20 cellular contexts compared by ENCODE assay signal in genomic region chr4:153987291-153987690, GRCh38.
A peak's percentile ranks its signal among the peaks of the same experiment; 100 is the strongest.
DNase-seq lines count a peak whose midpoint lies in the region; ATAC-seq and TF ChIP-seq lines count a peak whose summit lies in the region.
"Had no signal": no experiment of that assay in that cellular context is flagged by ENCODE, and none has a peak within 500 bp of the region (broad histone marks: within the 10 kb centered on the region; RNA-seq: fewer than 3 reads in every experiment).

No MANE protein-coding gene starts in this region.

- 16 to 30% methylated on average over 1 of the region's 1 CpG for WGBS in body of pancreas, 2 donors

- peak; percentile 30 for ATAC-seq in body of pancreas
- ATAC-seq in GM19452 (IDR thresholded peaks at IDR 0.05; ENCODE audit: unreplicated experiment): no peak
- ATAC-seq in activated CD4-positive, CD25-positive, alpha-beta regulatory T cell treated with anti-CD3 and anti-CD28 coated beads, Interleukin-2, amount 50 U/mL, for 24 hours: no peak
- ATAC-seq: activated naive CD8-positive, alpha-beta T cell treated with anti-CD3 and anti-CD28 coated beads, Interleukin-2, amount 50 U/mL, for 24 hours; heart right ventricle; stimulated activated effector memory CD8-positive, alpha-beta T cell treated with anti-CD3 and anti-CD28 coated beads, Interleukin-12 subunit alpha, Interleukin-12 subunit beta, amount 100 ng/mL, for 72 hours had no signal

- no peaks in the 10 kb centered on the region for H3K27me3 ChIP-seq in body of pancreas

- no peak overlapping the region for H3K4me3 ChIP-seq in body of pancreas
- H3K4me3 ChIP-seq: coronary artery, heart right ventricle, spleen had no signal

- H3K36me3 ChIP-seq in body of pancreas (replicated peaks in 1 of 2; ENCODE audit: insufficient read depth in 1 of 2, low read depth in 2 of 2): no peaks in the 10 kb centered on the region
- H3K36me3 ChIP-seq: heart right ventricle, spleen had no signal

- peak; percentile 60 for DNase-seq in HS-5 (ENCODE audit: low read depth)
- DNase-seq in body of pancreas: peak in 1 of 4 donors; percentile 6
- DNase-seq in glomerular visceral epithelial cell (ENCODE audit: extremely low spot score): peak; percentile 76
- peak; percentile 41 for DNase-seq in stromal cell of bone marrow (ENCODE audit: low read depth)
- no peak for DNase-seq in NK-92 (lab: John Stamatoyannopoulos, UW; ENCODE audit: unreplicated experiment)
- no peak for DNase-seq in LoVo (ENCODE audit: low spot score)
- DNase-seq: activated CD4-positive, alpha-beta memory T cell treated with anti-CD3 and anti-CD28 coated beads for 36 hours; activated naive CD8-positive, alpha-beta T cell treated with anti-CD3 and anti-CD28 coated beads, Interleukin-2, amount 50 U/mL, for 24 hours; CD4-positive, CD25-positive, alpha-beta regulatory T cell; DND-41; heart right ventricle; NCI-H1092; NCI-H2171; RPMI8226; spleen; SW 1271 had no signal

- no peaks in the 10 kb centered on the region for H3K4me1 ChIP-seq in body of pancreas
- H3K4me1 ChIP-seq: heart right ventricle, spleen had no signal

- no peak for TF ChIP-seq CTCF in body of pancreas (IDR thresholded peaks at IDR 0.05)

- intact Hi-C loops in body of pancreas (cut with DNase I): no loop called here

- no peaks in the 10 kb centered on the region for H3K9me3 ChIP-seq in body of pancreas

- TF ChIP-seq POLR2A in body of pancreas (IDR thresholded peaks at IDR 0.05): no peak

- no peak overlapping the region for H3K27ac ChIP-seq in body of pancreas
- H3K27ac ChIP-seq: coronary artery, heart right ventricle, spleen had no signal

Comparison
In these comparisons a context has a peak if more than half of its experiments do, and no peak if none do; other contexts are left out.
1. DNase-seq: peak in HS-5 (single experiment), glomerular visceral epithelial cell (single experiment) and stromal cell of bone marrow (single experiment); none in NK-92 (single experiment) and LoVo (single experiment).